In the genomic region with DNA sequence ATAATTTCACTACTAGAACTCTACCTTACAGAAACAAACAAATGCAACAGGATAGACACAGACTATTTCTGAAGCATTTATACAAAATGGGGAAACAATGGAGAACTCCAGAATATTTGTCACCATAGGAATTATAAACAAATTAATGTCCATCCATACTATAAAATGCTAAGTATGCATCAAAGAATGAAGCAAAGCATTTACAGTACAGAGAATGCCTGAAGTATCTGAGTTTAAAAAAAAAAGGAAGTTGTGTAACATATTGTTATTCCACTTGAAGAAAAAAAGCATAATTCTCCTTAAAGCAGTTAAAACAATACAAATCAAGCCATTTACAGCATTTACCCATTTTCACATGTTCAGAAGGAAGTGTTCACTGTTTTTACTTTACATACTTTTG, we compare ENCODE assay signal across 18 cellular contexts. TPM values are rescaled to one million over a fixed set of nuclear protein-coding genes. Genes with fewer than 3 reads are reported as not detected.
DNase-seq lines count a peak whose midpoint lies in the region; ATAC-seq, FAIRE-seq and TF ChIP-seq lines count a peak whose summit lies in the region.
"Had no signal": no experiment of that assay in that cellular context is flagged by ENCODE, and none has a peak within 500 bp of the region (broad histone marks: within the 10 kb centered on the region; RNA-seq: fewer than 3 reads in every experiment).

No MANE protein-coding gene starts in this region.

- peak; percentile 26 for FAIRE-seq in small intestine (lab: Jason Lieb, UNC)

- H3K4me1 ChIP-seq in small intestine (ENCODE audit: control insufficient read depth in 2 of 2, insufficient read depth in 1 of 2, low read depth in 1 of 2, low read length in 1 of 2) = no peaks in the 10 kb centered on the region
- H3K4me1 ChIP-seq: Peyer's patch had no signal

- H3K27me3 ChIP-seq in small intestine (ENCODE audit: control insufficient read depth in 2 of 2, insufficient read depth in 2 of 2, low read length in 2 of 2) = no peaks in the 10 kb centered on the region
- H3K27me3 ChIP-seq: Peyer's patch had no signal

- intact Hi-C loops in head of caudate nucleus (cut with DNase I) = no loop called here

- H3K9me3 ChIP-seq in small intestine (ENCODE audit: control insufficient read depth, low read depth) = no peaks in the 10 kb centered on the region
- H3K9me3 ChIP-seq: Peyer's patch had no signal

- no peak for ATAC-seq in HG03025 (IDR thresholded peaks at IDR 0.05; ENCODE audit: low FRiP score, unreplicated experiment)
- ATAC-seq: Right ventricle myocardium inferior had no signal

- H3K4me3 ChIP-seq in cardiac fibroblast (replicated peaks in 1 of 2; ENCODE audit: low read depth in 2 of 2, low read length in 2 of 2) (no peak overlapping the region), small intestine (ENCODE audit: low read depth in 1 of 2, low read length in 2 of 2) (no peak overlapping the region)
- H3K4me3 ChIP-seq: Peyer's patch had no signal

- H3K27ac ChIP-seq in small intestine (ENCODE audit: low read depth in 1 of 2, low read length in 1 of 2) = no peak overlapping the region
- H3K27ac ChIP-seq: Peyer's patch had no signal

- DNase-seq in GF-D8 (lab: John Stamatoyannopoulos, UW) = peak; percentile 1
- DNase-seq in MV-4-11 (lab: John Stamatoyannopoulos, UW) = peak; percentile 32
- DNase-seq in cardiac fibroblast (ENCODE audit: low read depth in 2 of 2) = peak; percentile 23 to 25
- no peak for DNase-seq in small intestine
- DNase-seq in head of caudate nucleus = no peak
- DNase-seq in mesenteric fat pad (ENCODE audit: low spot score) = no peak
- DNase-seq: Calu3; CD4-positive, alpha-beta memory T cell; DMS53; GOT3; NCI-H1092; NCI-H2081 treated with DMSO at 0.1 percent for 48 hours; NCI-H510A; NCI-H82; Peyer's patch; T-helper 1 cell had no signal

- TF ChIP-seq CTCF in cardiac fibroblast (IDR thresholded peaks at IDR 0.05; ENCODE audit: low read depth, low read length) = no peak

- peaks cover 4 to 5% of the 10 kb centered on the region in 2 donors for H3K36me3 ChIP-seq in small intestine (ENCODE audit: control insufficient read depth in 2 of 2, insufficient read depth in 2 of 2, low read length in 2 of 2)

RNA-seq across cellular contexts. Expression of gene DROSHA, which starts 53.0 kb away (rescaled TPM):
- 10 to 100 TPM; 24.0 to 34.1 (median 28.6) TPM for polyA plus RNA-seq in small intestine
- total RNA-seq in mesenteric fat pad = 39.5 TPM

RNA-seq across cellular contexts. Expression of gene C5orf22, which starts 53.2 kb away (rescaled TPM):
- 10 to 100 TPM in 1 of 3 donors, 1 to 10 TPM in 2; 6.8 to 11.1 (median 7.8) TPM for polyA plus RNA-seq in small intestine
- total RNA-seq in mesenteric fat pad = 16.5 TPM

Comparison
In these comparisons a context has a peak if more than half of its experiments do, and no peak if none do; other contexts are left out.
1. DNase-seq: peak in GF-D8 (single experiment), MV-4-11 (single experiment) and cardiac fibroblast (2 of 2); none in small intestine (single experiment), head of caudate nucleus (0 of 42) and mesenteric fat pad (single experiment).